ENCODE assay signal across 8 cellular contexts in genomic region chr9:36486933-36487481, GRCh38.
A peak's percentile ranks its signal among the peaks of the same experiment; 100 is the strongest.
DNase-seq lines count a peak whose midpoint lies in the region; ATAC-seq lines count a peak whose summit lies in the region.

No MANE protein-coding gene starts in this region.

- peak; percentile 29 for ATAC-seq in HG03060 (IDR thresholded peaks at IDR 0.05; ENCODE audit: low read depth, unreplicated experiment)

- DNase-seq in NOMO-1 (lab: John Stamatoyannopoulos, UW; ENCODE audit: unreplicated experiment in 2 of 2), result peak; percentile 3 to 14
- no peak for DNase-seq in NOMO-1 treated with dmso at 0.1 percent for 144 hours (lab: John Stamatoyannopoulos, UW; ENCODE audit: unreplicated experiment)
- DNase-seq in RPMI7951 (ENCODE audit: low read depth), result peak; percentile 31
- DNase-seq in activated naive CD4-positive, alpha-beta T cell treated with Interleukin-2 at 50 U/mL for 16 hours, result peak; percentile 61
- peak; percentile 78 for DNase-seq in cardiac septum (ENCODE audit: low spot score)
- DNase-seq in retina, result peak; percentile 71
- no peak for DNase-seq in NCI-H345 (lab: John Stamatoyannopoulos, UW)

- intact Hi-C loops in cardiac septum (cut with DNase I), result loop anchor here (2.0 kb wide), 1 partner anchor 16 kb away; no protein-coding TSS in a partner anchor

Comparison
In these comparisons a context has a peak if more than half of its experiments do, and no peak if none do; other contexts are left out.
1. DNase-seq: peak in NOMO-1 (2 of 2), RPMI7951 (single experiment), activated naive CD4-positive, alpha-beta T cell treated with Interleukin-2 at 50 U/mL for 16 hours (single experiment), cardiac septum (single experiment) and retina (single experiment); none in NOMO-1 treated with dmso at 0.1 percent for 144 hours (single experiment) and NCI-H345 (single experiment).